In the genomic region with DNA sequence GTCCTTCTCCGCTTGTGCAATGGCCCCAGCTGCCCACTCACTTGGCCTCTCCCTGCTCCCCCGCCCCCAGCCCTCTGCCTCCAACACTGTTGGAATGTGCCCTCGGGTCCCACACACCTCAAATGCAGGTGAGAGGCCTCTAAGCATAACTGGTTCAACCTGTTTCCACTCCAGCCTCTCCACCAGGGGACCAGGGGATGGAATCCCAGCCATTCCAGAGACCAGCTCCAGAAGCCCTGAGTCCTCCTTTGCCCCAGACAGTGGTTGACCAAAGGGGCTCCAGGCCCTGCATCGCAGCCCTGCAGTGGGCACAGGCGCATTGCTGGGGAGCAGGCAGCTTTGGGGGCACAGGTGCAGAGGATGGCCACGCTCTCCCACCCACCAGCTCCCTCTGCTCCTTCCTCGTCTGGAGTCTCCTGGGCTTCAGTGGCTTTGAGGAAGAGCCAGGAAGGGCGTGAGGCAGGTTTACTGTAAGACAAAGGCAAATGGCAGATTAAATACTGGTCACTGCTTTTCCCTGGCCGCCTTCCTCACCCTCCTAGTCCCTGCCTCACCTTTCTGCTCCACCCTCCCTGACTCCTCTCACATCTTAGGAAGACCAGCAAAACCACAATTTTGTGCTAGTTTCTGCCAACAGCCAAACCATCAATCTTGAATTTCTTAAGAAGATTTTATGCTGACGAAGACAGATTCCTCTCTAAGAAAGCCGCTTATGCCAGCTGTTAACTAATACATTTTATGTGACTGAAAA, we compare ENCODE assay signal across 19 cellular contexts. TPM values are rescaled to one million over a fixed set of nuclear protein-coding genes. Genes with fewer than 3 reads are reported as not detected.
DNase-seq lines count a peak whose midpoint lies in the region; ATAC-seq and TF ChIP-seq lines count a peak whose summit lies in the region.
"Had no signal": no experiment of that assay in that cellular context is flagged by ENCODE, and none has a peak within 500 bp of the region (broad histone marks: within the 10 kb centered on the region; RNA-seq: fewer than 3 reads in every experiment).

No MANE protein-coding gene starts in this region.

- TF ChIP-seq CTCF in WTC11 (IDR thresholded peaks at IDR 0.05) = no peak

- no peak overlapping the region for H2AK5ac ChIP-seq in neuronal stem cell (ENCODE audit: low read depth, low read length)

- H2BK12ac ChIP-seq in neuronal stem cell (ENCODE audit: low read length) = no peak overlapping the region

- POLR2A ChIA-PET in WTC11 (lab: Charles Lee) = no interaction called here

- DNase-seq in WTC11 (ENCODE audit: low spot score) (peak; percentile 75), iPS DF 6.9 (ENCODE audit: low read depth, low spot score) (peak; percentile 57), neuronal stem cell (ENCODE audit: low spot score) (no peak), inferior parietal cortex (ENCODE audit: extremely low spot score) (no peak), HuH-7 (ENCODE audit: low spot score) (no peak)
- no peak for DNase-seq in activated effector memory CD4-positive, alpha-beta T cell treated with anti-CD3 and anti-CD28 coated beads, Interleukin-2, amount 50 U/mL, for 16 hours
- DNase-seq: activated CD4-positive, alpha-beta T cell treated with anti-CD3 and anti-CD28 coated beads, Interleukin-2, amount 50 U/mL, for 48 hours; activated naive CD4-positive, alpha-beta T cell treated with anti-CD3 and anti-CD28 coated beads, Interleukin-2, amount 50 U/mL, for 16 hours; colonic mucosa; foreskin melanocyte; mesenchymal stem cell; NCI-H2227 treated with DMSO at 0.1 percent for 48 hours; nephron progenitor cell; stimulated activated CD4-positive, alpha-beta T cell treated with anti-CD3 and anti-CD28 coated beads, Interleukin-4, amount 100 ng/mL, for 24 hours; T-cell had no signal

- H3K4me3 Mint-ChIP-seq in WTC11 = no peak overlapping the region
- H3K4me3 Mint-ChIP-seq: nephron progenitor cell, T-cell had no signal

- no peak overlapping the region for H2AFZ ChIP-seq in neuronal stem cell (ENCODE audit: low read length)

- H3K4ac ChIP-seq in neuronal stem cell (ENCODE audit: low read length) = no peak overlapping the region

- no peaks in the 10 kb centered on the region for H3K79me1 ChIP-seq in neuronal stem cell (ENCODE audit: low read depth, low read length)

- peak overlapping the region; percentile 63 for H3K18ac ChIP-seq in neuronal stem cell (ENCODE audit: low read length)

- H3K4me1 ChIP-seq in HUES6 (ENCODE audit: control insufficient read depth, insufficient read depth, low read length) (peaks cover 10% of the 10 kb centered on the region), iPS DF 6.9 (ENCODE audit: control insufficient read depth, insufficient read depth, low read length) (peaks cover 1% of the 10 kb centered on the region; the same call in 1 of the 2 replicates), neuronal stem cell (ENCODE audit: control insufficient read depth in 2 of 2, insufficient read depth in 1 of 2, low read depth in 1 of 2, low read length in 2 of 2) (no peaks in the 10 kb centered on the region)
- H3K4me1 ChIP-seq: colonic mucosa, prostate gland had no signal

- CTCF ChIA-PET in WTC11 (lab: Charles Lee) = interaction anchor here (1.6 to 2.4 kb wide), 2 partner anchors 25 to 29 kb away, joined by 5 to 7 read pairs; a partner anchor contains a TSS

- no peak overlapping the region for H3K4me2 ChIP-seq in neuronal stem cell (ENCODE audit: insufficient read depth, low read length, poor library complexity, severe bottlenecking)

- H3K9me3 ChIP-seq in HUES6 (ENCODE audit: control insufficient read depth, insufficient read depth, low read depth, low read length) (peaks cover 24% of the 10 kb centered on the region), iPS DF 6.9 (ENCODE audit: control insufficient read depth, insufficient read depth, low read length) (no peaks in the 10 kb centered on the region), neuronal stem cell (replicated peaks in 1 of 2; ENCODE audit: control insufficient read depth in 2 of 2, insufficient read depth in 1 of 2, low read depth in 1 of 2, low read length in 2 of 2) (peaks cover 2 to 4% of the 10 kb centered on the region in 2 donors)
- H3K9me3 ChIP-seq: colonic mucosa, prostate gland had no signal

- H2BK5ac ChIP-seq in neuronal stem cell (ENCODE audit: low read length) = no peak overlapping the region

- peak overlapping the region; percentile 21 for H3K9ac ChIP-seq in HUES6 (ENCODE audit: low read length)
- no peak overlapping the region for H3K9ac ChIP-seq in neuronal stem cell (ENCODE audit: low read depth, low read length, poor library complexity)

- ATAC-seq in WTC11 = peak; percentile 93
- no peak for ATAC-seq in HG03354 (IDR thresholded peaks at IDR 0.05; ENCODE audit: poor library complexity, severe bottlenecking, unreplicated experiment)
- ATAC-seq: T-cell had no signal

- H3K36me3 Mint-ChIP-seq in WTC11 = peaks cover 19% of the 10 kb centered on the region
- H3K36me3 Mint-ChIP-seq: T-cell had no signal

- H4K91ac ChIP-seq in neuronal stem cell (ENCODE audit: low read depth, low read length, poor library complexity) = no peak overlapping the region

- H3K27ac ChIP-seq in HUES6 (ENCODE audit: low read depth, low read length) = no peak overlapping the region
- H3K27ac ChIP-seq in iPS DF 6.9 (ENCODE audit: low read length) = no peak overlapping the region
- no peak overlapping the region for H3K27ac ChIP-seq in neuronal stem cell (replicated peaks; ENCODE audit: low read length)
- H3K27ac ChIP-seq: colonic mucosa, prostate gland had no signal

- no peaks in the 10 kb centered on the region for H3K36me3 ChIP-seq in HUES6 (ENCODE audit: control insufficient read depth, insufficient read depth, low read length)
- no peaks in the 10 kb centered on the region for H3K36me3 ChIP-seq in iPS DF 6.9 (ENCODE audit: control insufficient read depth, insufficient read depth, low read length)
- H3K36me3 ChIP-seq in neuronal stem cell (replicated peaks in 1 of 2; ENCODE audit: control insufficient read depth in 2 of 2, insufficient read depth in 2 of 2, low read length in 2 of 2) = peaks cover 0 to 2% of the 10 kb centered on the region in 2 donors
- H3K36me3 ChIP-seq: colonic mucosa, prostate gland had no signal

- peaks cover 18% of the 10 kb centered on the region for H3K27me3 Mint-ChIP-seq in WTC11 (ENCODE audit: low read depth)

- H3K9me3 Mint-ChIP-seq in WTC11 = peaks cover 29% of the 10 kb centered on the region

- peak overlapping the region; percentile 43 for H3K14ac ChIP-seq in neuronal stem cell (ENCODE audit: low read length)

- no peak overlapping the region for H4K8ac ChIP-seq in neuronal stem cell (ENCODE audit: low read depth, low read length)

- H3K23ac ChIP-seq in neuronal stem cell (ENCODE audit: low read depth, low read length, poor library complexity) = no peak overlapping the region

- H2BK120ac ChIP-seq in neuronal stem cell (ENCODE audit: low read depth, low read length) = no peak overlapping the region

- H2BK15ac ChIP-seq in neuronal stem cell (ENCODE audit: low read length) = no peak overlapping the region

- WGBS in iPS DF 6.9 (ENCODE audit: insufficient coverage, insufficient read length) = no CpG with 5 or more reads among the region's 11 CpGs
- no CpG with 5 or more reads among the region's 11 CpGs for WGBS in neuronal stem cell (ENCODE audit: extremely low coverage in 2 of 2, insufficient read length in 2 of 2, insufficient replicate concordance in 1 of 2), 2 donors

- peaks cover 31% of the 10 kb centered on the region for H3K4me1 Mint-ChIP-seq in WTC11
- H3K4me1 Mint-ChIP-seq: nephron progenitor cell, T-cell had no signal

- no peaks in the 10 kb centered on the region for H3K27me3 ChIP-seq in HUES6 (ENCODE audit: control insufficient read depth, insufficient read depth, low read length)
- no peaks in the 10 kb centered on the region for H3K27me3 ChIP-seq in iPS DF 6.9 (ENCODE audit: control insufficient read depth, insufficient read depth, low read length)
- H3K27me3 ChIP-seq in neuronal stem cell (ENCODE audit: control insufficient read depth in 3 of 3, insufficient read depth in 3 of 3, low read depth in 1 of 3, low read length in 3 of 3) = no peaks in the 10 kb centered on the region
- H3K27me3 ChIP-seq: colonic mucosa had no signal

- H3K27ac Mint-ChIP-seq in WTC11 = peak overlapping the region; percentile 95
- H3K27ac Mint-ChIP-seq: nephron progenitor cell, T-cell had no signal

- H3K4me3 ChIP-seq in HUES6 (ENCODE audit: low read depth, low read length) = 0 out of 2 replicates have a peak overlapping the region, but pooled peaks have one; percentile 1
- H3K4me3 ChIP-seq in iPS DF 6.9 (ENCODE audit: low read length) = no peak overlapping the region
- H3K4me3 ChIP-seq in neuronal stem cell (ENCODE audit: low read length in 2 of 2) = no peak overlapping the region
- H3K4me3 ChIP-seq: colonic mucosa, prostate gland, skin epidermis had no signal

TF ChIP-seq in WTC11, 78 proteins besides CTCF, POLR2A, EP300 and RAD21 (continues in another document):
- TF ChIP-seq, protein P1, sequence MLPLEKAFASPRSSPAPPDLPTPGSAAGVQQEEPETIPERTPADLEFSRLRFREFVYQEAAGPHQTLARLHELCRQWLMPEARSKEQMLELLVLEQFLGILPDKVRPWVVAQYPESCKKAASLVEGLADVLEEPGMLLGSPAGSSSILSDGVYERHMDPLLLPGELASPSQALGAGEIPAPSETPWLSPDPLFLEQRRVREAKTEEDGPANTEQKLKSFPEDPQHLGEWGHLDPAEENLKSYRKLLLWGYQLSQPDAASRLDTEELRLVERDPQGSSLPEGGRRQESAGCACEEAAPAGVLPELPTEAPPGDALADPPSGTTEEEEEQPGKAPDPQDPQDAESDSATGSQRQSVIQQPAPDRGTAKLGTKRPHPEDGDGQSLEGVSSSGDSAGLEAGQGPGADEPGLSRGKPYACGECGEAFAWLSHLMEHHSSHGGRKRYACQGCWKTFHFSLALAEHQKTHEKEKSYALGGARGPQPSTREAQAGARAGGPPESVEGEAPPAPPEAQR (CRISPR knock-in tag; IDR thresholded peaks at IDR 0.05) = 0 out of 2 replicates have a peak, but pooled peaks have one; percentile 44
- TF ChIP-seq, protein P2, sequence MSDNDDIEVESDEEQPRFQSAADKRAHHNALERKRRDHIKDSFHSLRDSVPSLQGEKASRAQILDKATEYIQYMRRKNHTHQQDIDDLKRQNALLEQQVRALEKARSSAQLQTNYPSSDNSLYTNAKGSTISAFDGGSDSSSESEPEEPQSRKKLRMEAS (CRISPR knock-in tag; IDR thresholded peaks at IDR 0.05) = 0 out of 2 replicates have a peak, but pooled peaks have one; percentile 33
- no peak for TF ChIP-seq JUN (CRISPR knock-in tag; IDR thresholded peaks at IDR 0.05)

RNA-seq across cellular contexts. Expression of a gene that starts 29.1 kb away (rescaled TPM):
- 51.5 to 63.2 TPM (median 52.0 TPM) in 3 replicates for total RNA-seq in WTC11 (2021)
- 9.6 TPM for polyA plus RNA-seq in neuronal stem cell (2013, experiment 1 of 2)
- 9.3 TPM for polyA plus RNA-seq in neuronal stem cell (2013, experiment 2 of 2)

Comparison
In these comparisons a context has a peak if more than half of its experiments do, and no peak if none do; other contexts are left out.
1. DNase-seq: peak in WTC11 (single experiment) and iPS DF 6.9 (single experiment); none in neuronal stem cell (single experiment), inferior parietal cortex (single experiment), activated effector memory CD4-positive, alpha-beta T cell treated with anti-CD3 and anti-CD28 coated beads, Interleukin-2, amount 50 U/mL, for 16 hours (single experiment) and HuH-7 (single experiment).